ENCODE assay signal across 10 cellular contexts in genomic region chrX:77087529-77088169, GRCh38.
DNase-seq lines count a peak whose midpoint lies in the region; ATAC-seq and TF ChIP-seq lines count a peak whose summit lies in the region.
"Had no signal": no experiment of that assay in that cellular context is flagged by ENCODE, and none has a peak within 500 bp of the region (broad histone marks: within the 10 kb centered on the region; RNA-seq: fewer than 3 reads in every experiment).

No MANE protein-coding gene starts in this region.

- H4K20me1 ChIP-seq in PC-3 (ENCODE audit: low read length) = no peaks in the 10 kb centered on the region

- H2AFZ ChIP-seq in PC-3 (ENCODE audit: low read length) = no peak overlapping the region

- H3K27me3 ChIP-seq in PC-3 (ENCODE audit: low read length) (no peaks in the 10 kb centered on the region), left lung (no peaks in the 10 kb centered on the region), thoracic aorta (replicated peaks; ENCODE audit: insufficient read depth) (no peaks in the 10 kb centered on the region)

- no peaks in the 10 kb centered on the region for H3K4me1 ChIP-seq in PC-3 (ENCODE audit: insufficient read depth, low read length)
- no peaks in the 10 kb centered on the region for H3K4me1 ChIP-seq in left lung
- H3K4me1 ChIP-seq in thoracic aorta (ENCODE audit: control insufficient read depth in 1 of 2, low read depth in 2 of 2) = peaks cover 0 to 8% of the 10 kb centered on the region in 2 donors
- H3K4me1 ChIP-seq: prostate gland had no signal

- H3K36me3 ChIP-seq in PC-3 (ENCODE audit: low read depth, low read length) (no peaks in the 10 kb centered on the region), left lung (no peaks in the 10 kb centered on the region), thoracic aorta (no peaks in the 10 kb centered on the region)
- H3K36me3 ChIP-seq: prostate gland had no signal

- DNase-seq in PC-3 (peak; percentile 54), choroid plexus epithelial cell (ENCODE audit: low read depth) (peak; percentile 23), left lung (no peak), thoracic aorta (ENCODE audit: low spot score) (peak; percentile 17)
- DNase-seq in stimulated activated CD4-positive, alpha-beta T cell treated with anti-CD3 and anti-CD28 coated beads, Interleukin-2, amount 100 ng/mL, for 24 hours = no peak
- no peak for DNase-seq in stimulated activated CD4-positive, alpha-beta T cell treated with anti-CD3 and anti-CD28 coated beads, Interleukin-2, amount 100 ng/mL, for 48 hours
- DNase-seq: NCI-H1105; NK-92 treated with Interleukin-12 subunit alpha and Interleukin-12 subunit beta, amount 100 ng/mL, for 24 hours had no signal

- no peaks in the 10 kb centered on the region for H3K9me3 ChIP-seq in PC-3 (ENCODE audit: low read length)
- H3K9me3 ChIP-seq in left lung = no peaks in the 10 kb centered on the region
- no peaks in the 10 kb centered on the region for H3K9me3 ChIP-seq in thoracic aorta
- H3K9me3 ChIP-seq: prostate gland had no signal

- no TSS peak for BruUV-seq in PC-3 (replicated peaks; lab: Mats Ljungman, UMichigan)

- TF ChIP-seq CTCF in PC-3 (conservative IDR thresholded peaks at IDR 0.05; ENCODE audit: low read depth, low read length) = no peak
- no peak for TF ChIP-seq CTCF in choroid plexus epithelial cell (conservative IDR thresholded peaks at IDR 0.05; ENCODE audit: low read depth, low read length)
- no peak for TF ChIP-seq CTCF in left lung (IDR thresholded peaks at IDR 0.05)
- TF ChIP-seq CTCF in thoracic aorta (IDR thresholded peaks at IDR 0.05) = no peak

- no peaks in the 10 kb centered on the region for H3K9me2 ChIP-seq in PC-3 (replicated peaks; ENCODE audit: low read length)

- POLR2A ChIA-PET in PC-3 (lab: Charles Lee; ENCODE audit: unreplicated experiment) = no interaction called here

- no peak for ATAC-seq in PC-3
- ATAC-seq in left lung = peak; percentile 69
- peak; percentile 65 for ATAC-seq in thoracic aorta (ENCODE audit: insufficient number of reproducible peaks, low FRiP score, low read depth)
- no peak for ATAC-seq in GM21390 (IDR thresholded peaks at IDR 0.05; ENCODE audit: unreplicated experiment)

- CTCF ChIA-PET in PC-3 (lab: Charles Lee) = no interaction called here

- H3K27ac ChIP-seq in PC-3 (ENCODE audit: low read length) (no peak overlapping the region), left lung (peak overlapping the region in 1 of 2 donors; percentile 42), thoracic aorta (peak overlapping the region; percentile 75 to 76)
- H3K27ac ChIP-seq: prostate gland had no signal

- no peak overlapping the region for H3K4me2 ChIP-seq in PC-3 (ENCODE audit: low read length)

- no peaks in the 10 kb centered on the region for H3K79me2 ChIP-seq in PC-3 (ENCODE audit: low read length)

- no peaks in the 10 kb centered on the region for H3F3A ChIP-seq in PC-3 (ENCODE audit: low read length, unreplicated experiment)

- H3K4me3 ChIP-seq in PC-3 (ENCODE audit: low read length) (no peak overlapping the region), choroid plexus epithelial cell (ENCODE audit: low read depth, low read length) (no peak overlapping the region), left lung (no peak overlapping the region), thoracic aorta (no peak overlapping the region)
- H3K4me3 ChIP-seq: prostate gland had no signal

- intact Hi-C loops in PC-3 (cut with micrococcal nuclease) (no loop called here), left lung (cut with DNase I) (no loop called here)

- H3K9ac ChIP-seq in PC-3 (ENCODE audit: low read length) = no peak overlapping the region

Comparison
In these comparisons a context has a peak if more than half of its experiments do, and no peak if none do; other contexts are left out.
1. ATAC-seq: peak in left lung (single experiment) and thoracic aorta (single experiment); none in PC-3 (single experiment) and GM21390 (single experiment).
2. DNase-seq: peak in PC-3 (single experiment), choroid plexus epithelial cell (single experiment) and thoracic aorta (single experiment); none in left lung (0 of 2), stimulated activated CD4-positive, alpha-beta T cell treated with anti-CD3 and anti-CD28 coated beads, Interleukin-2, amount 100 ng/mL, for 24 hours (0 of 2) and stimulated activated CD4-positive, alpha-beta T cell treated with anti-CD3 and anti-CD28 coated beads, Interleukin-2, amount 100 ng/mL, for 48 hours (0 of 2).